Comparison of ENCODE assay signal across 8 cellular contexts in the genomic region with DNA sequence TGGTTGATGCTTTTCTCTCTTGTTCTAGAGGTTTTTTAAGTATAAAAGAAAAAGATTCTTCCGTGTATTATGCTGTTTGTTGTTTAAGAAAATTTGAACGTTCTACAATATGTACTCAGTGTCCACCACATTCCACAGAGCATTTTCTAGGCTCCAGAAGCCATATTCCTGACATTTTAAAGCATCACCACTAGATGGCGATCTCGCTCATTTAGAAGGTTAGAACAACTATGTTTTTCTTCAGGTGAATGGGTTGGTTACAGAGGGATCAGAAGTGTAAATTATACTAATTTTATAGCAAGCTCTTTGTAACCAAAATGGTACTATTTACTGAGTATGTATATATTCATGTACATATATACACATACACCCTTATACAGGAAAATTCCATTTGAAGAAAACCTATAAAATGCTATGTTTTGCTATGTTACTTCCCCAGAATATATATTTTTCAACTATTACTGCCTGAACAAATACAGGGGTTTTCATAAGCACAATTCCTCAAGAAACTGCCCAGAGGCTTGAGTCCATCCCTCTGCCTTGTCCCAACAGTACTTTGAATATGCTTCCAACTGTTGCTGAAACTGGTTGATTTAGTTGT.
DNase-seq lines count a peak whose midpoint lies in the region; ATAC-seq, FAIRE-seq and TF ChIP-seq lines count a peak whose summit lies in the region.

No MANE protein-coding gene starts in this region.

- H3K56ac ChIP-seq in H1 (replicated peaks; ENCODE audit: insufficient read length, low read depth, low read length), result no peak overlapping the region

- no peak overlapping the region for H4K5ac ChIP-seq in H1 (ENCODE audit: insufficient read length, low read depth, low read length)

- H3K4ac ChIP-seq in H1 (replicated peaks; ENCODE audit: insufficient read length, low read depth, low read length), result no peak overlapping the region

- no peak overlapping the region for H2AFZ ChIP-seq in H1 (ENCODE audit: low read length)

- H3K4me3 ChIP-seq in Jurkat, Clone E6-1 (ENCODE audit: low read length), result no peak overlapping the region
- H3K4me3 ChIP-seq in H1 (ENCODE audit: extremely low read depth in 1 of 4, insufficient read depth in 2 of 4, low read depth in 3 of 4, low read length in 4 of 4) (no peak overlapping the region), mucosa of descending colon (no peak overlapping the region)

- TF ChIP-seq RAD21 in H1 (IDR thresholded peaks at IDR 0.05 in 1 of 2, conservative IDR thresholded peaks at IDR 0.05 in 1 of 2; ENCODE audit: low read depth in 2 of 2, low read length in 2 of 2), result peak; percentile 61 to 72

- 17% methylated on average over 4 of the region's 4 CpGs; no CpG with 5 or more reads in 1 of the 2 experiments for WGBS in H1 (ENCODE audit: extremely low coverage in 1 of 2, insufficient coverage in 1 of 2, insufficient read length in 1 of 2, insufficient replicate concordance in 2 of 2, low coverage in 1 of 2, low lambda C conversion rate in 2 of 2, missing lambda C conversion rate in 1 of 2), 2 experiments

- H4K91ac ChIP-seq in H1 (replicated peaks; ENCODE audit: insufficient read length, low read length), result no peak overlapping the region

- H3K4me1 ChIP-seq in H1 (replicated peaks in 1 of 4; ENCODE audit: control insufficient read depth in 3 of 4, insufficient read depth in 4 of 4, low read length in 3 of 4) (no peaks in the 10 kb centered on the region), mucosa of descending colon (ENCODE audit: low read depth) (no peaks in the 10 kb centered on the region)

- no peaks in the 10 kb centered on the region for H3K23me2 ChIP-seq in H1 (ENCODE audit: low read depth, low read length)

- no peak overlapping the region for H2AK5ac ChIP-seq in H1 (ENCODE audit: low read depth, low read length)

- TF ChIP-seq EP300 in H1 (IDR thresholded peaks at IDR 0.05; ENCODE audit: borderline replicate concordance in 1 of 2, low read depth in 2 of 2, low read length in 2 of 2), result no peak

- H3K23ac ChIP-seq in H1 (ENCODE audit: insufficient read length), result no peak overlapping the region

- no peaks in the 10 kb centered on the region for H3K36me3 ChIP-seq in H1 (ENCODE audit: control insufficient read depth in 2 of 4, insufficient read depth in 4 of 4, low read length in 3 of 4)
- no peaks in the 10 kb centered on the region for H3K36me3 ChIP-seq in mucosa of descending colon (ENCODE audit: low read depth)

- H2BK120ac ChIP-seq in H1 (replicated peaks; ENCODE audit: low read depth, low read length), result no peak overlapping the region

- DNase-seq in 8988T, result peak; percentile 13
- peak; percentile 71 for DNase-seq in EH (ENCODE audit: low read depth)
- DNase-seq in Jurkat, Clone E6-1 (ENCODE audit: low read depth, low spot score), result peak; percentile 42
- peak; percentile 52 for DNase-seq in RPMI7951 (ENCODE audit: low read depth)
- no peak for DNase-seq in H1 (ENCODE audit: low read depth in 1 of 2, low spot score in 2 of 2)
- DNase-seq in mucosa of descending colon, result peak in 1 of 3 donors; percentile 39
- no peak for DNase-seq in effector CD8-positive, alpha-beta T cell (lab: John Stamatoyannopoulos, UW)

- H4K8ac ChIP-seq in H1 (ENCODE audit: extremely low read depth, insufficient read depth, low read length), result no peak overlapping the region

- H3K9ac ChIP-seq in H1 (replicated peaks in 1 of 4; ENCODE audit: extremely low read depth in 1 of 4, low read depth in 3 of 4, low read length in 3 of 4), result no peak overlapping the region

- CTCF ChIA-PET in H1 (lab: Charles Lee; ENCODE audit: partially characterized antibody), result interaction anchor here (0.6 to 2.4 kb wide), 18 partner anchors 9 to 1376 kb away, joined by 3 to 11 read pairs (median 3); no protein-coding TSS in a partner anchor

- H3K27ac ChIP-seq in H1 (ENCODE audit: low read depth, low read length), result no peak overlapping the region

- H3K9me3 ChIP-seq in H1 (ENCODE audit: insufficient read depth in 2 of 2, low read depth in 1 of 2, low read length in 1 of 2), result no peaks in the 10 kb centered on the region
- no peaks in the 10 kb centered on the region for H3K9me3 ChIP-seq in mucosa of descending colon

- H3K18ac ChIP-seq in H1 (ENCODE audit: extremely low read depth, low read length), result no peak overlapping the region

- FAIRE-seq in H1 (lab: Jason Lieb, UNC), result peak; percentile 81

- H2BK5ac ChIP-seq in H1 (ENCODE audit: low read depth, low read length), result no peak overlapping the region

- POLR2A ChIA-PET in H1 (lab: Charles Lee; ENCODE audit: partially characterized antibody), result interaction anchor here (0.6 kb wide), 1 partner anchor 1604 kb away, joined by 3 read pairs; no protein-coding TSS in a partner anchor

- no peaks in the 10 kb centered on the region for H3K27me3 ChIP-seq in H1 (replicated peaks in 1 of 4; ENCODE audit: control insufficient read depth in 3 of 4, extremely low read depth in 1 of 4, insufficient read depth in 3 of 4, low read length in 3 of 4)

- peak; percentile 76 for ATAC-seq in GM21737 (IDR thresholded peaks at IDR 0.05; ENCODE audit: unreplicated experiment)
- peak; percentile 64 for ATAC-seq in mucosa of descending colon

- H3K4me2 ChIP-seq in H1 (ENCODE audit: insufficient read depth in 1 of 2, low read depth in 2 of 2, low read length in 2 of 2), result no peak overlapping the region

- no peaks in the 10 kb centered on the region for H3K79me2 ChIP-seq in H1 (ENCODE audit: control insufficient read depth in 1 of 2, insufficient read depth in 2 of 2, low read length in 2 of 2)

- intact Hi-C loops in mucosa of descending colon (cut with DNase I, micrococcal nuclease), result no loop called here

- TF ChIP-seq CTCF in H1 (IDR thresholded peaks at IDR 0.05; ENCODE audit: control extremely low read depth in 1 of 3, insufficient read depth in 1 of 3, low read depth in 1 of 3, low read length in 3 of 3) (peak in 2 of 3 experiments; percentile 50 to 73; a peak in 3 of 4 replicates), mucosa of descending colon (IDR thresholded peaks at IDR 0.05) (peak; percentile 26)

- no peak overlapping the region for H2BK20ac ChIP-seq in H1 (ENCODE audit: low read length)

- TF ChIP-seq POLR2A in H1 (IDR thresholded peaks at IDR 0.05; ENCODE audit: control extremely low read depth in 1 of 2, low read depth in 2 of 2, low read length in 2 of 2), result no peak

- no peak overlapping the region for H3K14ac ChIP-seq in H1 (ENCODE audit: insufficient read length)

- H4K20me1 ChIP-seq in H1 (replicated peaks in 1 of 2; ENCODE audit: control insufficient read depth in 1 of 2, insufficient read depth in 2 of 2, low read length in 2 of 2), result no peaks in the 10 kb centered on the region

- H2BK12ac ChIP-seq in H1 (ENCODE audit: low read depth, low read length), result no peak overlapping the region

- no peaks in the 10 kb centered on the region for H3K79me1 ChIP-seq in H1 (ENCODE audit: low read depth, low read length)

- H2BK15ac ChIP-seq in H1 (ENCODE audit: low read length), result no peak overlapping the region

TF ChIP-seq in H1, 55 proteins besides CTCF, POLR2A, EP300 and RAD21:
- TF ChIP-seq TEAD4 (IDR thresholded peaks at IDR 0.05; ENCODE audit: low read depth, low read length), result peak; percentile 47; the same call in 1 of the 2 replicates
- no peak for TF ChIP-seq FOSL1 (IDR thresholded peaks at IDR 0.05; ENCODE audit: insufficient read depth, low read depth, low read length)

Comparison
In these comparisons a context has a peak if more than half of its experiments do, and no peak if none do; other contexts are left out.
1. DNase-seq: peak in 8988T (single experiment), EH (single experiment), Jurkat, Clone E6-1 (single experiment) and RPMI7951 (single experiment); none in H1 (0 of 2) and effector CD8-positive, alpha-beta T cell (single experiment).